In the genomic region with DNA sequence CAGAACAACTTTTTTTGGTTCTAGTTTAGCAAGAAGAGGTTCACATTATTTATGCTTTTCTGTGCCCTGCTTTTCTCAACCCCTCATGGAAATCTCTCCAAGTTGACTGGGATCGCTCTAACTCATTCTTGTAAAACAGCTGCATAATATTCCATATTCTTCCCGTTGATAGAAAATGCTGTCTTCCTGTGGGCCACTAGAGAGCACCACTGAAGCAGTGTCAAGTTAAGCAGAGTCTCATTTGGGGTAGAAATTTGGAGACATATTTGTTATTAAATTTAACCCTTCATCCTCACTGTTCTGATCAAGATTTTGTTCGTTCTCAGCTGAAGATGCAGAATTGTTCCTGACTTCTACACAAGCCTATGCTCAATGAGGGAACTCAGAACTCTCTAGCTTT, we compare ENCODE assay signal across 13 cellular contexts.
A peak's percentile ranks its signal among the peaks of the same experiment; 100 is the strongest.
DNase-seq lines count a peak whose midpoint lies in the region; ATAC-seq and TF ChIP-seq lines count a peak whose summit lies in the region.
"Had no signal": no experiment of that assay in that cellular context is flagged by ENCODE, and none has a peak within 500 bp of the region (broad histone marks: within the 10 kb centered on the region; RNA-seq: fewer than 3 reads in every experiment).

No MANE protein-coding gene starts in this region.

- no peaks in the 10 kb centered on the region for H3K4me1 Mint-ChIP-seq in activated CD8-positive, alpha-beta T cell treated with anti-CD3 and anti-CD28 coated beads for 36 hours (ENCODE audit: low read depth)
- peaks cover 23% of the 10 kb centered on the region for H3K4me1 Mint-ChIP-seq in activated CD8-positive, alpha-beta T cell treated with anti-CD3 and anti-CD28 coated beads, Interleukin-2, amount 10 ng/mL, durations not matched to agents 7 days and 5 days (ENCODE audit: low read depth)
- peaks cover 0 to 3% of the 10 kb centered on the region in 2 donors for H3K4me1 Mint-ChIP-seq in effector memory CD8-positive, alpha-beta T cell (ENCODE audit: low read depth in 2 of 2)

- no peaks in the 10 kb centered on the region for H3K36me3 ChIP-seq in spleen
- H3K36me3 ChIP-seq: MG63, tibial artery had no signal

- DNase-seq in activated CD8-positive, alpha-beta T cell treated with anti-CD3 and anti-CD28 coated beads for 36 hours, result peak; percentile 7
- DNase-seq in activated CD8-positive, alpha-beta T cell treated with anti-CD3 and anti-CD28 coated beads, Interleukin-2, amount 10 ng/mL, durations not matched to agents 7 days and 5 days, result no peak
- DNase-seq in NCI-H69 (lab: John Stamatoyannopoulos, UW) (peak; percentile 10), spleen (no peak), cerebellar nuclear complex (lab: John Stamatoyannopoulos, UW) (no peak), NCI-H2171 (lab: John Stamatoyannopoulos, UW) (no peak), Right ventricle myocardium superior (no peak)
- DNase-seq in effector memory CD8-positive, alpha-beta T cell, result no peak
- DNase-seq: activated naive CD4-positive, alpha-beta T cell treated with anti-CD3 and anti-CD28 coated beads, Interleukin-2, amount 10 ng/mL, durations not matched to agents 7 days and 5 days; MG63; posterior cingulate gyrus; tibial artery had no signal

- no peaks in the 10 kb centered on the region for H3K9me3 ChIP-seq in spleen
- H3K9me3 ChIP-seq: MG63, tibial artery had no signal

- peak; percentile 51 for ATAC-seq in activated CD8-positive, alpha-beta T cell treated with anti-CD3 and anti-CD28 coated beads for 36 hours
- no peak for ATAC-seq in activated CD8-positive, alpha-beta T cell treated with anti-CD3 and anti-CD28 coated beads, Interleukin-2, amount 10 ng/mL, durations not matched to agents 7 days and 5 days
- peak; percentile 61 for ATAC-seq in effector memory CD8-positive, alpha-beta T cell (replicated peaks)
- no peak for ATAC-seq in Right ventricle myocardium superior (ENCODE audit: poor library complexity)
- ATAC-seq: activated CD4-positive, CD25-positive, alpha-beta regulatory T cell treated with anti-CD3 and anti-CD28 coated beads, Interleukin-2, amount 50 U/mL, for 24 hours had no signal

- TF ChIP-seq POLR2A in spleen (IDR thresholded peaks at IDR 0.05), result no peak

- no peak overlapping the region for H3K27ac ChIP-seq in spleen
- H3K27ac ChIP-seq: tibial artery had no signal

- H3K4me1 ChIP-seq in spleen, result peaks cover 0 to 17% (median 2%) of the 10 kb centered on the region in 6 donors
- H3K4me1 ChIP-seq: tibial artery had no signal

- no peaks in the 10 kb centered on the region for H3K9me3 Mint-ChIP-seq in activated CD8-positive, alpha-beta T cell treated with anti-CD3 and anti-CD28 coated beads for 36 hours
- H3K9me3 Mint-ChIP-seq in activated CD8-positive, alpha-beta T cell treated with anti-CD3 and anti-CD28 coated beads, Interleukin-2, amount 10 ng/mL, durations not matched to agents 7 days and 5 days (ENCODE audit: insufficient read depth), result no peaks in the 10 kb centered on the region
- H3K9me3 Mint-ChIP-seq in effector memory CD8-positive, alpha-beta T cell, result no peaks in the 10 kb centered on the region
- H3K9me3 Mint-ChIP-seq: activated naive CD4-positive, alpha-beta T cell treated with anti-CD3 and anti-CD28 coated beads, Interleukin-2, amount 10 ng/mL, durations not matched to agents 7 days and 5 days had no signal

- no peaks in the 10 kb centered on the region for H3K27me3 ChIP-seq in spleen (replicated peaks in 1 of 7)
- H3K27me3 ChIP-seq: MG63, tibial artery had no signal

- H3K36me3 Mint-ChIP-seq in activated CD8-positive, alpha-beta T cell treated with anti-CD3 and anti-CD28 coated beads for 36 hours (ENCODE audit: low read depth), result no peaks in the 10 kb centered on the region
- H3K36me3 Mint-ChIP-seq in activated CD8-positive, alpha-beta T cell treated with anti-CD3 and anti-CD28 coated beads, Interleukin-2, amount 10 ng/mL, durations not matched to agents 7 days and 5 days (ENCODE audit: low read depth), result no peaks in the 10 kb centered on the region
- no peaks in the 10 kb centered on the region for H3K36me3 Mint-ChIP-seq in effector memory CD8-positive, alpha-beta T cell (ENCODE audit: insufficient read depth)
- H3K36me3 Mint-ChIP-seq: activated naive CD4-positive, alpha-beta T cell treated with anti-CD3 and anti-CD28 coated beads, Interleukin-2, amount 10 ng/mL, durations not matched to agents 7 days and 5 days had no signal

- intact Hi-C loops in activated CD8-positive, alpha-beta T cell treated with anti-CD3 and anti-CD28 coated beads for 36 hours (cut with micrococcal nuclease), result no loop called here
- intact Hi-C loops in spleen (cut with DNase I; ENCODE audit: low total_unique reads), result no loop called here
- intact Hi-C loops in Right ventricle myocardium superior (cut with DNase I), result no loop called here

- POLR2A ChIA-PET in activated CD8-positive, alpha-beta T cell treated with anti-CD3 and anti-CD28 coated beads for 36 hours (lab: Charles Lee), result no interaction called here
- POLR2A ChIA-PET in activated CD8-positive, alpha-beta T cell treated with anti-CD3 and anti-CD28 coated beads, Interleukin-2, amount 10 ng/mL, durations not matched to agents 7 days and 5 days (lab: Charles Lee), result no interaction called here

- H3K4me3 Mint-ChIP-seq in activated CD8-positive, alpha-beta T cell treated with anti-CD3 and anti-CD28 coated beads for 36 hours, result no peak overlapping the region
- no peak overlapping the region for H3K4me3 Mint-ChIP-seq in activated CD8-positive, alpha-beta T cell treated with anti-CD3 and anti-CD28 coated beads, Interleukin-2, amount 10 ng/mL, durations not matched to agents 7 days and 5 days
- no peak overlapping the region for H3K4me3 Mint-ChIP-seq in effector memory CD8-positive, alpha-beta T cell
- H3K4me3 Mint-ChIP-seq: activated naive CD4-positive, alpha-beta T cell treated with anti-CD3 and anti-CD28 coated beads, Interleukin-2, amount 10 ng/mL, durations not matched to agents 7 days and 5 days had no signal

- WGBS in spleen, 5 donors, result 80 to 90% (median 86%) methylated on average over 3 of the region's 3 CpGs

- CTCF ChIA-PET in activated CD8-positive, alpha-beta T cell treated with anti-CD3 and anti-CD28 coated beads for 36 hours (lab: Charles Lee), result interaction anchor here (1.1 to 2.7 kb wide), 9 partner anchors 9 to 190 kb away, joined by 3 to 10 read pairs (median 4); no protein-coding TSS in a partner anchor
- CTCF ChIA-PET in activated CD8-positive, alpha-beta T cell treated with anti-CD3 and anti-CD28 coated beads, Interleukin-2, amount 10 ng/mL, durations not matched to agents 7 days and 5 days (lab: Charles Lee), result interaction anchor here (0.7 to 3.2 kb wide), 14 partner anchors 11 to 191 kb away, joined by 3 to 26 read pairs (median 7); no protein-coding TSS in a partner anchor

- H3K27ac Mint-ChIP-seq in activated CD8-positive, alpha-beta T cell treated with anti-CD3 and anti-CD28 coated beads for 36 hours, result no peak overlapping the region
- no peak overlapping the region for H3K27ac Mint-ChIP-seq in activated CD8-positive, alpha-beta T cell treated with anti-CD3 and anti-CD28 coated beads, Interleukin-2, amount 10 ng/mL, durations not matched to agents 7 days and 5 days
- no peak overlapping the region for H3K27ac Mint-ChIP-seq in effector memory CD8-positive, alpha-beta T cell
- H3K27ac Mint-ChIP-seq: activated naive CD4-positive, alpha-beta T cell treated with anti-CD3 and anti-CD28 coated beads, Interleukin-2, amount 10 ng/mL, durations not matched to agents 7 days and 5 days had no signal

- peak; percentile 33 for TF ChIP-seq CTCF in activated CD8-positive, alpha-beta T cell treated with anti-CD3 and anti-CD28 coated beads for 36 hours (IDR thresholded peaks at IDR 0.05)
- peak in 6 of 11 experiments; percentile 20 to 37 (median 28) for TF ChIP-seq CTCF in spleen (IDR thresholded peaks at IDR 0.05 in 8 of 11, conservative IDR thresholded peaks at IDR 0.05 in 3 of 11)

- H3K27me3 Mint-ChIP-seq in activated CD8-positive, alpha-beta T cell treated with anti-CD3 and anti-CD28 coated beads for 36 hours, result no peaks in the 10 kb centered on the region
- H3K27me3 Mint-ChIP-seq in activated CD8-positive, alpha-beta T cell treated with anti-CD3 and anti-CD28 coated beads, Interleukin-2, amount 10 ng/mL, durations not matched to agents 7 days and 5 days (ENCODE audit: low read depth), result peaks cover 10% of the 10 kb centered on the region
- H3K27me3 Mint-ChIP-seq in effector memory CD8-positive, alpha-beta T cell, result peaks cover 7% of the 10 kb centered on the region in 2 donors

- no peak overlapping the region for H3K4me3 ChIP-seq in spleen
- H3K4me3 ChIP-seq: MG63, tibial artery had no signal

Comparison
In these comparisons a context has a peak if more than half of its experiments do, and no peak if none do; other contexts are left out.
1. ATAC-seq: peak in activated CD8-positive, alpha-beta T cell treated with anti-CD3 and anti-CD28 coated beads for 36 hours (single experiment) and effector memory CD8-positive, alpha-beta T cell (single experiment); none in activated CD8-positive, alpha-beta T cell treated with anti-CD3 and anti-CD28 coated beads, Interleukin-2, amount 10 ng/mL, durations not matched to agents 7 days and 5 days (single experiment) and Right ventricle myocardium superior (single experiment).
2. DNase-seq: peak in activated CD8-positive, alpha-beta T cell treated with anti-CD3 and anti-CD28 coated beads for 36 hours (single experiment) and NCI-H69 (single experiment); none in activated CD8-positive, alpha-beta T cell treated with anti-CD3 and anti-CD28 coated beads, Interleukin-2, amount 10 ng/mL, durations not matched to agents 7 days and 5 days (single experiment), effector memory CD8-positive, alpha-beta T cell (0 of 3), spleen (single experiment), cerebellar nuclear complex (0 of 2), NCI-H2171 (single experiment) and Right ventricle myocardium superior (single experiment).